ENCODE assay signal across 27 cellular contexts in genomic region chr10:133210398-133211140, GRCh38. TPM values are rescaled to one million over a fixed set of nuclear protein-coding genes. Genes with fewer than 3 reads are reported as not detected.
"Had no signal": no experiment of that assay in that cellular context is flagged by ENCODE, and none has a peak within 500 bp of the region (broad histone marks: within the 10 kb centered on the region; RNA-seq: fewer than 3 reads in every experiment).

No MANE protein-coding gene starts in this region.

- H3K9me3 Mint-ChIP-seq: activated T-cell treated with anti-CD3 and anti-CD28 coated beads, Interleukin-2, amount 50 U/mL, for 72 hours; activated T-helper 2 cell treated with anti-CD3 and anti-CD28 coated beads, Interferon-gamma antibody, Interleukin-2, Interleukin-4, amounts not matched to agents 10 μg/mL and 5 μg/mL and 100 μg/mL, durations not matched to agents 14 hours and 24 hours and 36 hours had no signal

- ATAC-seq: activated CD4-positive, CD25-positive, alpha-beta regulatory T cell treated with anti-CD3 and anti-CD28 coated beads, Interleukin-2, amount 50 U/mL, for 24 hours; activated T-cell treated with anti-CD3 and anti-CD28 coated beads, Interleukin-2, amount 50 U/mL, for 72 hours; SK-N-SH treated with all-trans-retinoic acid at 6 μM for 48 hours had no signal

- H3K27ac ChIP-seq: adrenal gland, Peyer's patch, RWPE1, SJSA1 had no signal

- H3K27me3 ChIP-seq: adrenal gland, Peyer's patch, SJSA1 had no signal

- H3K4me3 Mint-ChIP-seq: activated naive CD8-positive, alpha-beta T cell; activated T-cell treated with anti-CD3 and anti-CD28 coated beads, Interleukin-2, amount 50 U/mL, for 72 hours had no signal

- H3K4me1 ChIP-seq: adrenal gland, Peyer's patch, SJSA1 had no signal

- H3K4me3 ChIP-seq: adrenal gland, K562, Peyer's patch, SJSA1 had no signal

- H3K27me3 Mint-ChIP-seq: activated naive CD8-positive, alpha-beta T cell had no signal

- H3K27ac Mint-ChIP-seq: activated naive CD8-positive, alpha-beta T cell; activated T-cell treated with anti-CD3 and anti-CD28 coated beads, Interleukin-2, amount 50 U/mL, for 72 hours; activated T-helper 2 cell treated with anti-CD3 and anti-CD28 coated beads, Interferon-gamma antibody, Interleukin-2, Interleukin-4, amounts not matched to agents 10 μg/mL and 5 μg/mL and 100 μg/mL, durations not matched to agents 14 hours and 24 hours and 36 hours had no signal

- H3K36me3 ChIP-seq: adrenal gland, Peyer's patch, SJSA1 had no signal

- H3K36me3 Mint-ChIP-seq: activated naive CD8-positive, alpha-beta T cell had no signal

- H3K9me3 ChIP-seq: adrenal gland, Peyer's patch, SJSA1 had no signal

- DNase-seq: activated CD4-positive, alpha-beta T cell treated with anti-CD3 and anti-CD28 coated beads for 4 hours; activated CD8-positive, alpha-beta memory T cell treated with anti-CD3 and anti-CD28 coated beads for 24 hours; activated gamma-delta T cell treated with Interleukin-2 at 50 U/mL for 16 hours; activated T-cell treated with anti-CD3 and anti-CD28 coated beads, Interleukin-2, amount 50 U/mL, for 72 hours; adrenal gland; anterior cingulate cortex; Karpas-422; MM.1S; NCI-H1105; NCI-H1436; NCI-H187; NCI-H2081; NCI-H446; NCI-H524; Peyer's patch; SHP77; SW 1271 had no signal

RNA-seq across cellular contexts. Expression of gene UTF1, which starts 19.4 kb away (rescaled TPM):
- total RNA-seq: cardiac septum; cerebellum; Peyer's patch; SJSA1; T-helper 1 cell treated with Interleukin-12 subunit alpha and Interleukin-12 subunit beta and Interleukin-4 antibody, amounts not matched to agents 30 ng/mL and 1 ng/mL, for 36 hours had no signal

RNA-seq across cellular contexts. Expression of gene VENTX, which starts 27.1 kb away (rescaled TPM):
- total RNA-seq: activated T-helper 2 cell treated with anti-CD3 and anti-CD28 coated beads, Interferon-gamma antibody, Interleukin-2, Interleukin-4, amounts not matched to agents 10 μg/mL and 5 μg/mL and 100 μg/mL, durations not matched to agents 14 hours and 24 hours and 36 hours; SJSA1; T-helper 1 cell treated with Interleukin-12 subunit alpha and Interleukin-12 subunit beta and Interleukin-4 antibody, amounts not matched to agents 30 ng/mL and 1 ng/mL, for 36 hours had no signal
